1 cellular context compared by ENCODE assay signal in genomic region chr4:18684932-18685331, GRCh38.
TF ChIP-seq lines count a peak whose summit lies in the region.

No MANE protein-coding gene starts in this region.

TF ChIP-seq in SK-N-SH treated with all-trans-retinoic acid at 6 μM for 48 hours, 23 proteins besides CTCF, POLR2A, EP300 and RAD21 (continued from another document):
- TF ChIP-seq ZC3H10 (CRISPR knock-in tag; IDR thresholded peaks at IDR 0.05) (no peak), CSRNP3 (CRISPR knock-in tag; IDR thresholded peaks at IDR 0.05) (no peak)
